Comparison of ENCODE assay signal across 9 cellular contexts in genomic region chr11:94127632-94128031, GRCh38. TPM values are rescaled to one million over a fixed set of nuclear protein-coding genes. Genes with fewer than 3 reads are reported as not detected.
DNase-seq lines count a peak whose midpoint lies in the region; TF ChIP-seq lines count a peak whose summit lies in the region.
"Had no signal": no experiment of that assay in that cellular context is flagged by ENCODE, and none has a peak within 500 bp of the region (broad histone marks: within the 10 kb centered on the region; RNA-seq: fewer than 3 reads in every experiment).

No MANE protein-coding gene starts in this region.

- TF ChIP-seq CTCF in esophagus squamous epithelium (IDR thresholded peaks at IDR 0.05): no peak

- no peaks in the 10 kb centered on the region for H3K9me3 ChIP-seq in SJCRH30 (replicated peaks)
- no peaks in the 10 kb centered on the region for H3K9me3 ChIP-seq in esophagus squamous epithelium
- H3K9me3 ChIP-seq in skeletal muscle tissue (ENCODE audit: control insufficient read depth in 3 of 3, low read length in 3 of 3): no peaks in the 10 kb centered on the region

- H3K27ac ChIP-seq in SJCRH30: no peak overlapping the region
- H3K27ac ChIP-seq in esophagus squamous epithelium: peak overlapping the region; percentile 90 to 98 (median 92)
- H3K27ac ChIP-seq in skeletal muscle tissue (ENCODE audit: low read depth, low read length): peak overlapping the region; percentile 87

- H3K4me1 ChIP-seq in SJCRH30 (no peaks in the 10 kb centered on the region), esophagus squamous epithelium (peaks cover 29 to 46% (median 32%) of the 10 kb centered on the region in 3 donors), skeletal muscle tissue (ENCODE audit: control insufficient read depth in 3 of 3, insufficient read depth in 3 of 3, low read length in 3 of 3) (peaks cover 36 to 50% (median 38%) of the 10 kb centered on the region in 3 donors)

- H3K4me3 ChIP-seq in SJCRH30 (peak overlapping the region; percentile 88), esophagus squamous epithelium (peak overlapping the region in 2 of 4 donors; percentile 70 to 87), skeletal muscle tissue (ENCODE audit: low read length in 3 of 3) (peak overlapping the region in 2 of 3 donors; percentile 96 to 97)

- H3K36me3 Mint-ChIP-seq in T-helper 1 cell treated with Interleukin-12 subunit alpha and Interleukin-12 subunit beta and Interleukin-4 antibody, amounts not matched to agents 30 μg/mL and 1 μg/mL, for 36 hours (ENCODE audit: low read depth): no peaks in the 10 kb centered on the region

- H3K9me3 Mint-ChIP-seq in T-helper 1 cell treated with Interleukin-12 subunit alpha and Interleukin-12 subunit beta and Interleukin-4 antibody, amounts not matched to agents 30 μg/mL and 1 μg/mL, for 36 hours: no peaks in the 10 kb centered on the region

- H3K36me3 ChIP-seq in SJCRH30: no peaks in the 10 kb centered on the region
- no peaks in the 10 kb centered on the region for H3K36me3 ChIP-seq in esophagus squamous epithelium
- H3K36me3 ChIP-seq in skeletal muscle tissue (ENCODE audit: control insufficient read depth in 3 of 3, insufficient read depth in 3 of 3, low read length in 3 of 3): no peaks in the 10 kb centered on the region

- peak overlapping the region in 2 of 3 donors; percentile 86 to 95 for H3K9ac ChIP-seq in skeletal muscle tissue (ENCODE audit: low read depth in 1 of 3, low read length in 3 of 3)

- no peaks in the 10 kb centered on the region for H3K27me3 Mint-ChIP-seq in T-helper 1 cell treated with Interleukin-12 subunit alpha and Interleukin-12 subunit beta and Interleukin-4 antibody, amounts not matched to agents 30 μg/mL and 1 μg/mL, for 36 hours (ENCODE audit: low read depth)

- H3K4me3 Mint-ChIP-seq in T-helper 1 cell treated with Interleukin-12 subunit alpha and Interleukin-12 subunit beta and Interleukin-4 antibody, amounts not matched to agents 30 μg/mL and 1 μg/mL, for 36 hours: peak overlapping the region; percentile 87

- DNase-seq in T-helper 1 cell (no peak), SJCRH30 (no peak), esophagus squamous epithelium (lab: John Stamatoyannopoulos, UW) (no peak), NCI-H524 (lab: John Stamatoyannopoulos, UW) (no peak), pons (ENCODE audit: low spot score) (no peak), retina (no peak)
- DNase-seq: NCI-H774 had no signal

- no peak for TF ChIP-seq POLR2A in esophagus squamous epithelium (IDR thresholded peaks at IDR 0.05)

- peaks cover 12% of the 10 kb centered on the region for H3K4me1 Mint-ChIP-seq in T-helper 1 cell treated with Interleukin-12 subunit alpha and Interleukin-12 subunit beta and Interleukin-4 antibody, amounts not matched to agents 30 μg/mL and 1 μg/mL, for 36 hours (ENCODE audit: low read depth)

- peak overlapping the region; percentile 84 for H3K27ac Mint-ChIP-seq in T-helper 1 cell treated with Interleukin-12 subunit alpha and Interleukin-12 subunit beta and Interleukin-4 antibody, amounts not matched to agents 30 μg/mL and 1 μg/mL, for 36 hours

- H3K27me3 ChIP-seq in SJCRH30 (no peaks in the 10 kb centered on the region), esophagus squamous epithelium (no peaks in the 10 kb centered on the region), skeletal muscle tissue (ENCODE audit: control insufficient read depth in 3 of 3, insufficient read depth in 3 of 3, low read length in 3 of 3) (no peaks in the 10 kb centered on the region)

- intact Hi-C loops in esophagus squamous epithelium (cut with DNase I): no loop called here

RNA-seq across cellular contexts. Expression of gene PANX1, which starts 1.0 kb away (rescaled TPM):
- 22.1 and 22.5 TPM in 2 replicates for total RNA-seq in SJCRH30 (2014; rRNA removed; shearing (Covaris generic))
- total RNA-seq in esophagus squamous epithelium (10 to 100 TPM in 3 of 4 donors, 1 to 10 TPM in 1; 8.4 to 36.2 (median 17.4) TPM), skeletal muscle tissue (20.4 TPM)
